Comparison of ENCODE assay signal across 37 cellular contexts in genomic region chr19:40486017-40486416, GRCh38.
"Had no signal": no experiment of that assay in that cellular context is flagged by ENCODE, and none has a peak within 500 bp of the region (broad histone marks: within the 10 kb centered on the region; RNA-seq: fewer than 3 reads in every experiment).

No MANE protein-coding gene starts in this region.

- H3K4me3 ChIP-seq: adrenal gland, body of pancreas, breast epithelium had no signal

- H3K27ac Mint-ChIP-seq: activated CD4-positive, alpha-beta memory T cell treated with anti-CD3 and anti-CD28 coated beads, Interleukin-2, amount 10 ng/mL, durations not matched to agents 7 days and 5 days; activated CD4-positive, alpha-beta T cell treated with anti-CD3 and anti-CD28 coated beads for 36 hours; activated CD4-positive, alpha-beta T cell treated with anti-CD3 and anti-CD28 coated beads, Interleukin-2, amount 10 ng/mL, durations not matched to agents 7 days and 5 days; activated CD8-positive, alpha-beta memory T cell treated with anti-CD3 and anti-CD28 coated beads, Interleukin-2, amount 10 ng/mL, durations not matched to agents 7 days and 5 days; activated CD8-positive, alpha-beta T cell treated with anti-CD3 and anti-CD28 coated beads, Interleukin-2, amount 10 ng/mL, durations not matched to agents 7 days and 5 days; activated naive CD4-positive, alpha-beta T cell treated with anti-CD3 and anti-CD28 coated beads for 36 hours; activated naive CD4-positive, alpha-beta T cell treated with anti-CD3 and anti-CD28 coated beads, Interleukin-2, amount 50 U/mL, for 72 hours; activated naive CD8-positive, alpha-beta T cell treated with anti-CD3 and anti-CD28 coated beads for 36 hours; activated T-cell treated with anti-CD3 and anti-CD28 coated beads, Interleukin-2, amount 50 U/mL, for 24 hours; activated T-helper 2 cell treated with anti-CD3 and anti-CD28 coated beads, Interferon-gamma antibody, Interleukin-2, Interleukin-4, amounts not matched to agents 10 μg/mL and 5 μg/mL and 100 μg/mL, durations not matched to agents 14 hours and 24 hours and 36 hours; T-helper 1 cell treated with Interleukin-12 subunit alpha and Interleukin-12 subunit beta and Interleukin-4 antibody, amounts not matched to agents 30 μg/mL and 1 μg/mL, for 36 hours; T-helper 2 cell treated with Interferon-gamma antibody and Interleukin-4, amounts not matched to agents 5 μg/mL and 100 μg/mL, for 36 hours had no signal

- H3K36me3 ChIP-seq: adrenal gland, brain microvascular endothelial cell, breast epithelium had no signal

- ATAC-seq: activated CD4-positive, alpha-beta T cell treated with anti-CD3 and anti-CD28 coated beads for 36 hours; activated CD4-positive, CD25-positive, alpha-beta regulatory T cell treated with anti-CD3 and anti-CD28 coated beads, Interleukin-2, amount 50 U/mL, for 24 hours; activated CD8-positive, alpha-beta memory T cell treated with anti-CD3 and anti-CD28 coated beads, Interleukin-2, amount 10 ng/mL, durations not matched to agents 7 days and 5 days; activated CD8-positive, alpha-beta T cell treated with anti-CD3 and anti-CD28 coated beads, Interleukin-2, amount 10 ng/mL, durations not matched to agents 7 days and 5 days; activated naive CD4-positive, alpha-beta T cell treated with anti-CD3 and anti-CD28 coated beads, Interleukin-2, amount 50 U/mL, for 72 hours; body of pancreas had no signal

- H3K36me3 Mint-ChIP-seq: activated CD8-positive, alpha-beta memory T cell treated with anti-CD3 and anti-CD28 coated beads, Interleukin-2, amount 10 ng/mL, durations not matched to agents 7 days and 5 days; activated naive CD4-positive, alpha-beta T cell treated with anti-CD3 and anti-CD28 coated beads, Interleukin-2, amount 50 U/mL, for 72 hours; activated naive CD8-positive, alpha-beta T cell treated with anti-CD3 and anti-CD28 coated beads for 36 hours had no signal

- DNase-seq: activated CD4-positive, alpha-beta memory T cell treated with anti-CD3 and anti-CD28 coated beads, Interleukin-2, amount 10 ng/mL, durations not matched to agents 7 days and 5 days; activated CD4-positive, alpha-beta T cell treated with anti-CD3 and anti-CD28 coated beads for 1 hour; activated CD4-positive, alpha-beta T cell treated with anti-CD3 and anti-CD28 coated beads for 36 hours; activated CD4-positive, alpha-beta T cell treated with anti-CD3 and anti-CD28 coated beads for 48 hours; activated CD4-positive, alpha-beta T cell treated with anti-CD3 and anti-CD28 coated beads, Interleukin-2, amount 10 ng/mL, durations not matched to agents 7 days and 5 days; activated CD4-positive, alpha-beta T cell treated with anti-CD3 and anti-CD28 coated beads, Interleukin-2, amount 50 U/mL, for 48 hours; activated CD4-positive, CD25-positive, alpha-beta regulatory T cell; activated CD8-positive, alpha-beta memory T cell treated with anti-CD3 and anti-CD28 coated beads for 24 hours; activated CD8-positive, alpha-beta memory T cell treated with anti-CD3 and anti-CD28 coated beads, Interleukin-2, amount 10 ng/mL, durations not matched to agents 7 days and 5 days; activated CD8-positive, alpha-beta memory T cell treated with anti-CD3 and anti-CD28 coated beads, Interleukin-2, amount 50 U/mL, for 48 hours; activated CD8-positive, alpha-beta T cell treated with anti-CD3 and anti-CD28 coated beads, Interleukin-2, amount 10 ng/mL, durations not matched to agents 7 days and 5 days; activated effector memory CD4-positive, alpha-beta T cell treated with anti-CD3 and anti-CD28 coated beads, Interleukin-2, amount 50 U/mL, for 16 hours; activated gamma-delta T cell treated with Interleukin-2 at 50 U/mL for 16 hours; activated naive CD4-positive, alpha-beta T cell; activated naive CD4-positive, alpha-beta T cell treated with anti-CD3 and anti-CD28 coated beads for 36 hours; activated naive CD4-positive, alpha-beta T cell treated with anti-CD3 and anti-CD28 coated beads, Interleukin-2, amount 50 U/mL, for 16 hours; activated naive CD8-positive, alpha-beta T cell treated with anti-CD3 and anti-CD28 coated beads for 36 hours; activated T-cell treated with anti-CD3 and anti-CD28 coated beads, Interleukin-2, amount 50 U/mL, for 24 hours; activated T-cell treated with anti-CD3 and anti-CD28 coated beads, Interleukin-2, amount 50 U/mL, for 48 hours; adrenal gland; amniotic stem cell; aorta; body of pancreas; brain microvascular endothelial cell; central memory CD4-positive, alpha-beta T cell; T-helper 1 cell; T-helper 2 cell; T-helper 9 cell had no signal

- H3K4me3 Mint-ChIP-seq: activated CD4-positive, alpha-beta memory T cell treated with anti-CD3 and anti-CD28 coated beads, Interleukin-2, amount 10 ng/mL, durations not matched to agents 7 days and 5 days; activated CD4-positive, alpha-beta T cell treated with anti-CD3 and anti-CD28 coated beads for 36 hours; activated CD4-positive, alpha-beta T cell treated with anti-CD3 and anti-CD28 coated beads, Interleukin-2, amount 10 ng/mL, durations not matched to agents 7 days and 5 days; activated CD8-positive, alpha-beta memory T cell treated with anti-CD3 and anti-CD28 coated beads, Interleukin-2, amount 10 ng/mL, durations not matched to agents 7 days and 5 days; activated CD8-positive, alpha-beta T cell treated with anti-CD3 and anti-CD28 coated beads, Interleukin-2, amount 10 ng/mL, durations not matched to agents 7 days and 5 days; activated naive CD4-positive, alpha-beta T cell treated with anti-CD3 and anti-CD28 coated beads for 36 hours; activated naive CD8-positive, alpha-beta T cell treated with anti-CD3 and anti-CD28 coated beads for 36 hours; activated T-cell treated with anti-CD3 and anti-CD28 coated beads, Interleukin-2, amount 50 U/mL, for 24 hours; T-helper 1 cell treated with Interleukin-12 subunit alpha and Interleukin-12 subunit beta and Interleukin-4 antibody, amounts not matched to agents 30 μg/mL and 1 μg/mL, for 36 hours; T-helper 2 cell treated with Interferon-gamma antibody and Interleukin-4, amounts not matched to agents 5 μg/mL and 100 μg/mL, for 36 hours had no signal

- H3K9me3 ChIP-seq: adrenal gland, body of pancreas, breast epithelium had no signal

- H3K27ac ChIP-seq: adrenal gland, body of pancreas, brain microvascular endothelial cell, breast epithelium, VCaP had no signal

- H3K9me3 Mint-ChIP-seq: activated CD4-positive, alpha-beta memory T cell treated with anti-CD3 and anti-CD28 coated beads, Interleukin-2, amount 10 ng/mL, durations not matched to agents 7 days and 5 days; activated CD4-positive, alpha-beta T cell treated with anti-CD3 and anti-CD28 coated beads, Interleukin-2, amount 10 ng/mL, durations not matched to agents 7 days and 5 days; activated naive CD4-positive, alpha-beta T cell treated with anti-CD3 and anti-CD28 coated beads for 36 hours; activated naive CD4-positive, alpha-beta T cell treated with anti-CD3 and anti-CD28 coated beads, Interleukin-2, amount 50 U/mL, for 72 hours; activated naive CD8-positive, alpha-beta T cell treated with anti-CD3 and anti-CD28 coated beads for 36 hours; activated T-cell treated with anti-CD3 and anti-CD28 coated beads, Interleukin-2, amount 50 U/mL, for 24 hours; activated T-helper 2 cell treated with anti-CD3 and anti-CD28 coated beads, Interferon-gamma antibody, Interleukin-2, Interleukin-4, amounts not matched to agents 10 μg/mL and 5 μg/mL and 100 μg/mL, durations not matched to agents 14 hours and 24 hours and 36 hours; T-helper 1 cell treated with Interleukin-12 subunit alpha and Interleukin-12 subunit beta and Interleukin-4 antibody, amounts not matched to agents 30 μg/mL and 1 μg/mL, for 36 hours; T-helper 2 cell treated with Interferon-gamma antibody and Interleukin-4, amounts not matched to agents 5 μg/mL and 100 μg/mL, for 36 hours had no signal

- H3K4me1 Mint-ChIP-seq: activated CD4-positive, alpha-beta T cell treated with anti-CD3 and anti-CD28 coated beads for 36 hours had no signal

- H3K4me1 ChIP-seq: adrenal gland, breast epithelium had no signal

- FAIRE-seq: astrocyte, TTC549 had no signal
